11 cellular contexts compared by ENCODE assay signal in genomic region chr3:197430961-197431910, GRCh38.
A peak's percentile ranks its signal among the peaks of the same experiment; 100 is the strongest.
DNase-seq lines count a peak whose midpoint lies in the region; TF ChIP-seq lines count a peak whose summit lies in the region.
"Had no signal": no experiment of that assay in that cellular context is flagged by ENCODE, and none has a peak within 500 bp of the region (broad histone marks: within the 10 kb centered on the region; RNA-seq: fewer than 3 reads in every experiment).

No MANE protein-coding gene starts in this region.

- H3K27me3 Mint-ChIP-seq in CD14-positive monocyte (ENCODE audit: low read depth in 3 of 3), result peaks cover 17 to 30% (median 22%) of the 10 kb centered on the region in 3 donors

- peaks cover 11% of the 10 kb centered on the region for H3K4me1 ChIP-seq in ACC112 (ENCODE audit: control insufficient read depth, insufficient read depth, low read length, unreplicated experiment)
- H3K4me1 ChIP-seq: foreskin keratinocyte had no signal

- no peak for TF ChIP-seq CTCF in CD14-positive monocyte (IDR thresholded peaks at IDR 0.05)

- peak; percentile 58 for DNase-seq in HCEC 1CT
- peak; percentile 50 for DNase-seq in dedifferentiated amniotic fluid mesenchymal stem cell (ENCODE audit: extremely low spot score)
- peak; percentile 58 for DNase-seq in kidney glomerular epithelial cell (lab: John Stamatoyannopoulos, UW)
- no peak for DNase-seq in CD14-positive monocyte (ENCODE audit: low spot score)
- no peak for DNase-seq in CD1c-positive myeloid dendritic cell (ENCODE audit: extremely low spot score)
- DNase-seq in activated CD4-positive, alpha-beta T cell treated with anti-CD3 and anti-CD28 coated beads for 4 hours, result no peak
- no peak for DNase-seq in iPS-NIHi7 (ENCODE audit: extremely low spot score)
- DNase-seq: activated T-cell treated with anti-CD3 and anti-CD28 coated beads, Interleukin-2, amount 50 U/mL, for 1 hour; foreskin keratinocyte had no signal

- H3K27me3 ChIP-seq in ACC112 (ENCODE audit: insufficient read depth, low read length), result peaks cover 15% of the 10 kb centered on the region
- H3K27me3 ChIP-seq: foreskin keratinocyte had no signal

- no peak overlapping the region for H3K4me3 ChIP-seq in ACC112 (ENCODE audit: low read depth, low read length)

- no peaks in the 10 kb centered on the region for H3K79me2 ChIP-seq in ACC112 (ENCODE audit: control insufficient read depth, insufficient read depth, low read length, unreplicated experiment)

- peak overlapping the region; percentile 20 for H2AFZ ChIP-seq in ACC112 (ENCODE audit: low read length, unreplicated experiment)

- H3K9me3 Mint-ChIP-seq in CD14-positive monocyte, result no peaks in the 10 kb centered on the region

- H3K4me1 Mint-ChIP-seq in CD14-positive monocyte, result peaks cover 13% of the 10 kb centered on the region

- intact Hi-C loops in CD14-positive monocyte (cut with micrococcal nuclease), result no loop called here

- H3K36me3 ChIP-seq in ACC112 (ENCODE audit: insufficient read depth, low read length), result no peaks in the 10 kb centered on the region
- H3K36me3 ChIP-seq: neutrophil had no signal

- H3K4me3 Mint-ChIP-seq in CD14-positive monocyte, result no peak overlapping the region

- no peaks in the 10 kb centered on the region for H3K36me3 Mint-ChIP-seq in CD14-positive monocyte

- H3K27ac ChIP-seq in ACC112 (ENCODE audit: low read depth, low read length), result no peak overlapping the region
- H3K27ac ChIP-seq: foreskin keratinocyte, neutrophil had no signal

- H3K27ac Mint-ChIP-seq in CD14-positive monocyte, result no peak overlapping the region

Comparison
In these comparisons a context has a peak if more than half of its experiments do, and no peak if none do; other contexts are left out.
1. DNase-seq: peak in HCEC 1CT (single experiment), dedifferentiated amniotic fluid mesenchymal stem cell (single experiment) and kidney glomerular epithelial cell (single experiment); none in CD14-positive monocyte (single experiment), CD1c-positive myeloid dendritic cell (single experiment), activated CD4-positive, alpha-beta T cell treated with anti-CD3 and anti-CD28 coated beads for 4 hours (0 of 2) and iPS-NIHi7 (single experiment).